1 cellular context compared by ENCODE assay signal in the genomic region with DNA sequence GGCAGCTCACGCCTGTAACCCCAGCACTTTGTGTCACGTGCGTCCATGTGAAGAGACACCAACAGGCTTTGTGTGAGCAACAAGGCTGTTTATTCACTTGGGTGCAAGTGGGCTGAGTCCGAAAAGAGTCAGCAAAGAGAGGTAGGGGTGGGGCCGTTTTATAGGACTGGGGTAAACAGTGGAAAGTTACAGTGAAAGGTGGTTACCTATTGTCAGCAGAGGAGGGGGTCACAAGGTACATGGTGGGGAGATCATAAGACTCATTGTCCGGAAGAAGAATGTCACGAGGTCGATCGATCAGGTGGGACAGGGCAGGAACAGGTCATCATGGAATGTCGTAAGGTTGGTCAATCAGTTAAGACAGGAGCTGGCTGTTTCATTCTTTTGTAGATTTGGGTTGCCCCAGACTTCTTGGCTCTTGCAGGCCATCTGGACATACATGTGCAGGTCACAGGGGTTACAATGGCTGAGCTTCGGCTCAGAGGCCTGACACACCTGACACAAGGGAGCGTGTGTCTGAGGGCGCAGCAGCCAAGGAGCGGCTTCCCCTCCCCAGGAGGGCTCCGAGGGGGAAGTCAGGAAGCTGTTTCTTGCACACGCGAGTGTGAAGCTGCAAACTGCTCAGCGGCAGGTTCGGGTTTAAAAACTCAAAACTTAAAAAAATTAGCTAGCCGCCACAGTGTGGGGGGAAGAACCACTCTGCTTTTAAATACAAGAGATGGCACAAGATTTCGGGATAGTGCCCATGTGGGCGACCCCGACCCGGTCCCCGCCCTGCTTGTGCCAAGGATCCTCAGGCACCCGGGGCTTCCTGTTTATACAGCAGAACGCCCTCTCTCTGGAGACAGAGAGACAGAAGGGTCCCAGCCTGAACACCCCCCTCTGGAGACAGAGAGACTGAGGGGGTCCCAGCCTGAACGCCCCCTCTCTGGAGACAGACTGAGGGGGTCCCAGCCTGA.
TF ChIP-seq lines count a peak whose summit lies in the region.

No MANE protein-coding gene starts in this region.

TF ChIP-seq in K562, 482 proteins besides CTCF, POLR2A, EP300 and RAD21 (continued from another document):
- TF ChIP-seq, protein P1, sequence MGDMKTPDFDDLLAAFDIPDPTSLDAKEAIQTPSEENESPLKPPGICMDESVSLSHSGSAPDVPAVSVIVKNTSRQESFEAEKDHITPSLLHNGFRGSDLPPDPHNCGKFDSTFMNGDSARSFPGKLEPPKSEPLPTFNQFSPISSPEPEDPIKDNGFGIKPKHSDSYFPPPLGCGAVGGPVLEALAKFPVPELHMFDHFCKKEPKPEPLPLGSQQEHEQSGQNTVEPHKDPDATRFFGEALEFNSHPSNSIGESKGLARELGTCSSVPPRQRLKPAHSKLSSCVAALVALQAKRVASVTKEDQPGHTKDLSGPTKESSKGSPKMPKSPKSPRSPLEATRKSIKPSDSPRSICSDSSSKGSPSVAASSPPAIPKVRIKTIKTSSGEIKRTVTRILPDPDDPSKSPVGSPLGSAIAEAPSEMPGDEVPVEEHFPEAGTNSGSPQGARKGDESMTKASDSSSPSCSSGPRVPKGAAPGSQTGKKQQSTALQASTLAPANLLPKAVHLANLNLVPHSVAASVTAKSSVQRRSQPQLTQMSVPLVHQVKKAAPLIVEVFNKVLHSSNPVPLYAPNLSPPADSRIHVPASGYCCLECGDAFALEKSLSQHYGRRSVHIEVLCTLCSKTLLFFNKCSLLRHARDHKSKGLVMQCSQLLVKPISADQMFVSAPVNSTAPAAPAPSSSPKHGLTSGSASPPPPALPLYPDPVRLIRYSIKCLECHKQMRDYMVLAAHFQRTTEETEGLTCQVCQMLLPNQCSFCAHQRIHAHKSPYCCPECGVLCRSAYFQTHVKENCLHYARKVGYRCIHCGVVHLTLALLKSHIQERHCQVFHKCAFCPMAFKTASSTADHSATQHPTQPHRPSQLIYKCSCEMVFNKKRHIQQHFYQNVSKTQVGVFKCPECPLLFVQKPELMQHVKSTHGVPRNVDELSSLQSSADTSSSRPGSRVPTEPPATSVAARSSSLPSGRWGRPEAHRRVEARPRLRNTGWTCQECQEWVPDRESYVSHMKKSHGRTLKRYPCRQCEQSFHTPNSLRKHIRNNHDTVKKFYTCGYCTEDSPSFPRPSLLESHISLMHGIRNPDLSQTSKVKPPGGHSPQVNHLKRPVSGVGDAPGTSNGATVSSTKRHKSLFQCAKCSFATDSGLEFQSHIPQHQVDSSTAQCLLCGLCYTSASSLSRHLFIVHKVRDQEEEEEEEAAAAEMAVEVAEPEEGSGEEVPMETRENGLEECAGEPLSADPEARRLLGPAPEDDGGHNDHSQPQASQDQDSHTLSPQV (IDR thresholded peaks at IDR 0.05) = peak; percentile 90; the same call in 1 of the 2 replicates
- no peak for TF ChIP-seq PCBP2 (IDR thresholded peaks at IDR 0.05; ENCODE audit: low read depth, low read length, poor library complexity, severe bottlenecking)
- peak; percentile 79 for TF ChIP-seq PYGO2 (tag; IDR thresholded peaks at IDR 0.05)
- peak; percentile 67 for TF ChIP-seq SMAD4 (CRISPR knock-in tag; conservative IDR thresholded peaks at IDR 0.05)
- TF ChIP-seq BHLHE40 (IDR thresholded peaks at IDR 0.05; ENCODE audit: low read length) = 0 out of 2 replicates have a peak, but pooled peaks have one; percentile 25
